Comparison of ENCODE assay signal across 13 cellular contexts in genomic region chr9:98584059-98584458, GRCh38.
DNase-seq lines count a peak whose midpoint lies in the region; ATAC-seq, FAIRE-seq and TF ChIP-seq lines count a peak whose summit lies in the region.
"Had no signal": no experiment of that assay in that cellular context is flagged by ENCODE, and none has a peak within 500 bp of the region (broad histone marks: within the 10 kb centered on the region; RNA-seq: fewer than 3 reads in every experiment).

No MANE protein-coding gene starts in this region.

- no peaks in the 10 kb centered on the region for H4K20me1 ChIP-seq in endothelial cell of umbilical vein (replicated peaks; ENCODE audit: control insufficient read depth, extremely low read depth, insufficient read depth, low read length)

- intact Hi-C loops in endothelial cell of umbilical vein (cut with micrococcal nuclease): no loop called here

- H3K36me3 ChIP-seq in endothelial cell of umbilical vein (ENCODE audit: control insufficient read depth in 2 of 2, extremely low read depth in 1 of 2, insufficient read depth in 2 of 2, low read length in 2 of 2) (no peaks in the 10 kb centered on the region), Peyer's patch (no peaks in the 10 kb centered on the region)

- no TSS peak for BruUV-seq in endothelial cell of umbilical vein (replicated peaks; lab: Mats Ljungman, UMichigan)

- H3K4me3 ChIP-seq in endothelial cell of umbilical vein (replicated peaks in 1 of 3; ENCODE audit: insufficient read depth in 1 of 3, low read depth in 1 of 3, low read length in 3 of 3): no peak overlapping the region
- no peak overlapping the region for H3K4me3 ChIP-seq in Peyer's patch

- H3K4me1 ChIP-seq in endothelial cell of umbilical vein (ENCODE audit: control insufficient read depth, extremely low read depth, insufficient read depth, low read length): peaks cover 10% of the 10 kb centered on the region
- no peaks in the 10 kb centered on the region for H3K4me1 ChIP-seq in Peyer's patch
- H3K4me1 ChIP-seq: foreskin keratinocyte had no signal

- H3K4me2 ChIP-seq in endothelial cell of umbilical vein (ENCODE audit: insufficient read depth, low read length): peak overlapping the region; percentile 13

- no peak overlapping the region for H3K9ac ChIP-seq in endothelial cell of umbilical vein (replicated peaks; ENCODE audit: extremely low read depth, insufficient read depth, low read length)

- no peak overlapping the region for H2AFZ ChIP-seq in endothelial cell of umbilical vein (ENCODE audit: low read depth, low read length)

- CTCF ChIA-PET in endothelial cell of umbilical vein (lab: Charles Lee): interaction anchor here (1.0 to 1.8 kb wide), 4 partner anchors 13 to 192 kb away, joined by 3 to 8 read pairs (median 5); no protein-coding TSS in a partner anchor

- ATAC-seq in GM19468 (IDR thresholded peaks at IDR 0.05; ENCODE audit: extremely low read depth, unreplicated experiment) (peak; percentile 39), HG02885 (IDR thresholded peaks at IDR 0.05; ENCODE audit: poor library complexity, unreplicated experiment) (no peak), SK-N-SH treated with all-trans-retinoic acid at 6 μM for 48 hours (no peak)
- ATAC-seq: foreskin keratinocyte had no signal

- no peaks in the 10 kb centered on the region for H3K9me3 ChIP-seq in endothelial cell of umbilical vein (replicated peaks; ENCODE audit: control insufficient read depth, insufficient read depth, low read length)
- no peaks in the 10 kb centered on the region for H3K9me3 ChIP-seq in Peyer's patch

- H3K27ac ChIP-seq in endothelial cell of umbilical vein (ENCODE audit: insufficient read depth, low read depth, low read length): no peak overlapping the region
- no peak overlapping the region for H3K27ac ChIP-seq in Peyer's patch
- H3K27ac ChIP-seq: foreskin keratinocyte had no signal

- TF ChIP-seq POLR2A in endothelial cell of umbilical vein (IDR thresholded peaks at IDR 0.05; ENCODE audit: low read depth, low read length) (no peak), Peyer's patch (IDR thresholded peaks at IDR 0.05) (no peak)

- DNase-seq in NOMO-1 treated with DMSO at 0.1 percent for 48 hours (lab: John Stamatoyannopoulos, UW; ENCODE audit: unreplicated experiment) (peak; percentile 26), NOMO-1 treated with dmso at 0.1 percent for 144 hours (lab: John Stamatoyannopoulos, UW; ENCODE audit: unreplicated experiment) (no peak), HT1080 (ENCODE audit: low read depth) (peak; percentile 37), endothelial cell of umbilical vein (ENCODE audit: low read depth, low spot score) (peak; percentile 38), Peyer's patch (no peak)
- DNase-seq: aorta; effector CD4-positive, alpha-beta T cell; foreskin keratinocyte; NCI-H1105; posterior cingulate gyrus had no signal

- no peaks in the 10 kb centered on the region for H3K9me1 ChIP-seq in endothelial cell of umbilical vein (replicated peaks; ENCODE audit: control insufficient read depth, extremely low read depth, insufficient read depth, low read length)

- POLR2A ChIA-PET in endothelial cell of umbilical vein (lab: Charles Lee): no interaction called here

- H3K79me2 ChIP-seq in endothelial cell of umbilical vein (ENCODE audit: control insufficient read depth, insufficient read depth, low read length): no peaks in the 10 kb centered on the region

- TF ChIP-seq CTCF in endothelial cell of umbilical vein (IDR thresholded peaks at IDR 0.05; ENCODE audit: extremely low read depth in 1 of 2, insufficient read depth in 1 of 2, low read depth in 1 of 2, low read length in 2 of 2) (no peak), Peyer's patch (IDR thresholded peaks at IDR 0.05) (no peak)

- H3K27me3 ChIP-seq in endothelial cell of umbilical vein (ENCODE audit: control insufficient read depth in 2 of 2, insufficient read depth in 2 of 2, low read length in 2 of 2) (no peaks in the 10 kb centered on the region), Peyer's patch (no peaks in the 10 kb centered on the region)
- H3K27me3 ChIP-seq: foreskin keratinocyte had no signal

- peak; percentile 82 for FAIRE-seq in endothelial cell of umbilical vein (lab: Jason Lieb, UNC)

- dilution Hi-C loops in endothelial cell of umbilical vein (cut with MboI; ENCODE audit: extremely low pct_ligation_motif_present, low sequenced_read_pairs): no loop called here

TF ChIP-seq in endothelial cell of umbilical vein, 7 proteins besides CTCF, POLR2A, EP300 and RAD21:
- no peak for TF ChIP-seq GATA2 (IDR thresholded peaks at IDR 0.05; ENCODE audit: insufficient read depth, insufficient read length, low read depth, low read length)
- peak; percentile 37 for TF ChIP-seq POLR2AphosphoS5 (IDR thresholded peaks at IDR 0.05; ENCODE audit: insufficient read depth, low read depth, low read length)

TF ChIP-seq in SK-N-SH treated with all-trans-retinoic acid at 6 μM for 48 hours, 23 proteins besides CTCF, POLR2A, EP300 and RAD21:
- TF ChIP-seq, protein P1, sequence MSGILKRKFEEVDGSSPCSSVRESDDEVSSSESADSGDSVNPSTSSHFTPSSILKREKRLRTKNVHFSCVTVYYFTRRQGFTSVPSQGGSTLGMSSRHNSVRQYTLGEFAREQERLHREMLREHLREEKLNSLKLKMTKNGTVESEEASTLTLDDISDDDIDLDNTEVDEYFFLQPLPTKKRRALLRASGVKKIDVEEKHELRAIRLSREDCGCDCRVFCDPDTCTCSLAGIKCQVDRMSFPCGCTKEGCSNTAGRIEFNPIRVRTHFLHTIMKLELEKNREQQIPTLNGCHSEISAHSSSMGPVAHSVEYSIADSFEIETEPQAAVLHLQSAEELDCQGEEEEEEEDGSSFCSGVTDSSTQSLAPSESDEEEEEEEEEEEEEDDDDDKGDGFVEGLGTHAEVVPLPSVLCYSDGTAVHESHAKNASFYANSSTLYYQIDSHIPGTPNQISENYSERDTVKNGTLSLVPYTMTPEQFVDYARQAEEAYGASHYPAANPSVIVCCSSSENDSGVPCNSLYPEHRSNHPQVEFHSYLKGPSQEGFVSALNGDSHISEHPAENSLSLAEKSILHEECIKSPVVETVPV (CRISPR knock-in tag; IDR thresholded peaks at IDR 0.05): no peak
- TF ChIP-seq ZNF565 (CRISPR knock-in tag; conservative IDR thresholded peaks at IDR 0.05; ENCODE audit: low read depth): no peak
- no peak for TF ChIP-seq ZNF70 (CRISPR knock-in tag; IDR thresholded peaks at IDR 0.05)
- no peak for TF ChIP-seq ESRRG (CRISPR knock-in tag; IDR thresholded peaks at IDR 0.05)
- no peak for TF ChIP-seq RARB (CRISPR knock-in tag; IDR thresholded peaks at IDR 0.05)
- TF ChIP-seq ZFP30 (CRISPR knock-in tag; IDR thresholded peaks at IDR 0.05): no peak
- TF ChIP-seq CSDC2 (CRISPR knock-in tag; IDR thresholded peaks at IDR 0.05): no peak
- TF ChIP-seq ZFP3 (CRISPR knock-in tag; IDR thresholded peaks at IDR 0.05): no peak
- TF ChIP-seq TOX (CRISPR knock-in tag; IDR thresholded peaks at IDR 0.05; ENCODE audit: borderline replicate concordance): no peak
- TF ChIP-seq ISL1 (CRISPR knock-in tag; IDR thresholded peaks at IDR 0.05): no peak
- no peak for TF ChIP-seq GLIS3 (CRISPR knock-in tag; IDR thresholded peaks at IDR 0.05)
- TF ChIP-seq, protein P2, sequence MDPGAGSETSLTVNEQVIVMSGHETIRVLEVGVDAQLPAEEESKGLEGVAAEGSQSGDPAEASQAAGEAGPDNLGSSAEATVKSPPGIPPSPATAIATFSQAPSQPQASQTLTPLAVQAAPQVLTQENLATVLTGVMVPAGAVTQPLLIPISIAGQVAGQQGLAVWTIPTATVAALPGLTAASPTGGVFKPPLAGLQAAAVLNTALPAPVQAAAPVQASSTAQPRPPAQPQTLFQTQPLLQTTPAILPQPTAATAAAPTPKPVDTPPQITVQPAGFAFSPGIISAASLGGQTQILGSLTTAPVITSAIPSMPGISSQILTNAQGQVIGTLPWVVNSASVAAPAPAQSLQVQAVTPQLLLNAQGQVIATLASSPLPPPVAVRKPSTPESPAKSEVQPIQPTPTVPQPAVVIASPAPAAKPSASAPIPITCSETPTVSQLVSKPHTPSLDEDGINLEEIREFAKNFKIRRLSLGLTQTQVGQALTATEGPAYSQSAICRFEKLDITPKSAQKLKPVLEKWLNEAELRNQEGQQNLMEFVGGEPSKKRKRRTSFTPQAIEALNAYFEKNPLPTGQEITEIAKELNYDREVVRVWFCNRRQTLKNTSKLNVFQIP (CRISPR knock-in tag; IDR thresholded peaks at IDR 0.05; ENCODE audit: borderline replicate concordance, low read depth): no peak
- TF ChIP-seq, protein P3, sequence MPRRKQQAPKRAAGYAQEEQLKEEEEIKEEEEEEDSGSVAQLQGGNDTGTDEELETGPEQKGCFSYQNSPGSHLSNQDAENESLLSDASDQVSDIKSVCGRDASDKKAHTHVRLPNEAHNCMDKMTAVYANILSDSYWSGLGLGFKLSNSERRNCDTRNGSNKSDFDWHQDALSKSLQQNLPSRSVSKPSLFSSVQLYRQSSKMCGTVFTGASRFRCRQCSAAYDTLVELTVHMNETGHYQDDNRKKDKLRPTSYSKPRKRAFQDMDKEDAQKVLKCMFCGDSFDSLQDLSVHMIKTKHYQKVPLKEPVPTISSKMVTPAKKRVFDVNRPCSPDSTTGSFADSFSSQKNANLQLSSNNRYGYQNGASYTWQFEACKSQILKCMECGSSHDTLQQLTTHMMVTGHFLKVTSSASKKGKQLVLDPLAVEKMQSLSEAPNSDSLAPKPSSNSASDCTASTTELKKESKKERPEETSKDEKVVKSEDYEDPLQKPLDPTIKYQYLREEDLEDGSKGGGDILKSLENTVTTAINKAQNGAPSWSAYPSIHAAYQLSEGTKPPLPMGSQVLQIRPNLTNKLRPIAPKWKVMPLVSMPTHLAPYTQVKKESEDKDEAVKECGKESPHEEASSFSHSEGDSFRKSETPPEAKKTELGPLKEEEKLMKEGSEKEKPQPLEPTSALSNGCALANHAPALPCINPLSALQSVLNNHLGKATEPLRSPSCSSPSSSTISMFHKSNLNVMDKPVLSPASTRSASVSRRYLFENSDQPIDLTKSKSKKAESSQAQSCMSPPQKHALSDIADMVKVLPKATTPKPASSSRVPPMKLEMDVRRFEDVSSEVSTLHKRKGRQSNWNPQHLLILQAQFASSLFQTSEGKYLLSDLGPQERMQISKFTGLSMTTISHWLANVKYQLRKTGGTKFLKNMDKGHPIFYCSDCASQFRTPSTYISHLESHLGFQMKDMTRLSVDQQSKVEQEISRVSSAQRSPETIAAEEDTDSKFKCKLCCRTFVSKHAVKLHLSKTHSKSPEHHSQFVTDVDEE (CRISPR knock-in tag; IDR thresholded peaks at IDR 0.05): no peak
- TF ChIP-seq OSR1 (CRISPR knock-in tag; IDR thresholded peaks at IDR 0.05): no peak
- TF ChIP-seq ARNTL (CRISPR knock-in tag; IDR thresholded peaks at IDR 0.05; ENCODE audit: borderline replicate concordance, low read depth): no peak
- no peak for TF ChIP-seq SNAI2 (CRISPR knock-in tag; IDR thresholded peaks at IDR 0.05)
- TF ChIP-seq ZNF8 (CRISPR knock-in tag; IDR thresholded peaks at IDR 0.05): no peak
- TF ChIP-seq BACH2 (CRISPR knock-in tag; IDR thresholded peaks at IDR 0.05; ENCODE audit: borderline replicate concordance): no peak

Comparison
In these comparisons a context has a peak if more than half of its experiments do, and no peak if none do; other contexts are left out.
1. DNase-seq: peak in NOMO-1 treated with DMSO at 0.1 percent for 48 hours (single experiment), HT1080 (single experiment) and endothelial cell of umbilical vein (single experiment); none in NOMO-1 treated with dmso at 0.1 percent for 144 hours (single experiment) and Peyer's patch (0 of 3).